8 cellular contexts compared by ENCODE assay signal in the genomic region with DNA sequence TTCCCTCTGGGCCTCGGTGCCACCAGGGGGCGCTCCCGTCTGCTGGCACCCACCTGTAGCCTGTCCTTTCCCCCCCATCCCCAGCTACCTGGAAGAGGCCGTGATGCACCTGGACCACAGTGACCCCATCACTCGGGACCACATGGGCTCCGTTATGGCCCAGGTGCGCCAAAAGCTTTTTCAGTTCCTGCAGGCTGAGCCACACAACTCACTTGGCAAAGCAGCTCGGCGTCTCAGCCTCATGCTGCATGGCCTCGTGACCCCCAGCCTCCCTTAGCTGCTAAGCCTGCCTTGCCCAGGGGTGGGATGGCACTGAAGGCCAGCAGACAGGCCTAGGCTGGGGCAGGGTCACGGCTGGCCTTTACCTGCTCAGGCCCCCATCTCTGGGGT. TPM values are rescaled to one million over a fixed set of nuclear protein-coding genes. Genes with fewer than 3 reads are reported as not detected.
DNase-seq lines count a peak whose midpoint lies in the region; ATAC-seq and TF ChIP-seq lines count a peak whose summit lies in the region.

No MANE protein-coding gene starts in this region.

- no peak for TF ChIP-seq POLR2A in suprapubic skin (IDR thresholded peaks at IDR 0.05)

- H3K4me1 ChIP-seq in neutrophil (ENCODE audit: control insufficient read depth in 1 of 2, insufficient read depth in 1 of 2, low read depth in 1 of 2, low read length in 1 of 2) (no peaks in the 10 kb centered on the region), suprapubic skin (peaks cover 16% of the 10 kb centered on the region)

- 41% methylated on average over 7 of the region's 11 CpGs for WGBS in suprapubic skin

- peaks cover 81% of the 10 kb centered on the region for H3K36me3 ChIP-seq in neutrophil
- peaks cover 69% of the 10 kb centered on the region for H3K36me3 ChIP-seq in suprapubic skin

- peak; percentile 91 for TF ChIP-seq CTCF in epithelial cell of proximal tubule (conservative IDR thresholded peaks at IDR 0.05; ENCODE audit: low read depth, low read length)
- TF ChIP-seq CTCF in neutrophil (IDR thresholded peaks at IDR 0.05): peak; percentile 79
- peak; percentile 43 to 86 for TF ChIP-seq CTCF in suprapubic skin (IDR thresholded peaks at IDR 0.05)

- H3K27ac ChIP-seq in neutrophil: peak overlapping the region; percentile 15
- H3K27ac ChIP-seq in suprapubic skin: no peak overlapping the region

- DNase-seq in DMS 273 (lab: John Stamatoyannopoulos, UW; ENCODE audit: unreplicated experiment) (peak; percentile 77), DMS 273 treated with DMSO at 0.1 percent for 48 hours (lab: John Stamatoyannopoulos, UW) (no peak), NCI-H2107 treated with DMSO at 0.1 percent for 48 hours (lab: John Stamatoyannopoulos, UW; ENCODE audit: unreplicated experiment) (peak; percentile 30), epithelial cell of proximal tubule (ENCODE audit: low read depth) (no peak), suprapubic skin (ENCODE audit: low spot score in 2 of 2) (peak in 1 of 2 donors; percentile 80)
- DNase-seq in activated CD8-positive, alpha-beta memory T cell treated with anti-CD3 and anti-CD28 coated beads, Interleukin-2, amount 50 U/mL, for 4 hours: peak; percentile 78

- no peak overlapping the region for H3K4me3 ChIP-seq in epithelial cell of proximal tubule (ENCODE audit: low read depth, low read length)
- H3K4me3 ChIP-seq in neutrophil (ENCODE audit: low read depth in 1 of 2, low read length in 1 of 2): no peak overlapping the region
- H3K4me3 ChIP-seq in suprapubic skin: no peak overlapping the region

- no peak for TF ChIP-seq EP300 in suprapubic skin (IDR thresholded peaks at IDR 0.05)

- H3K27me3 ChIP-seq in neutrophil (no peaks in the 10 kb centered on the region), suprapubic skin (no peaks in the 10 kb centered on the region)

- no peaks in the 10 kb centered on the region for H3K9me3 ChIP-seq in neutrophil
- H3K9me3 ChIP-seq in suprapubic skin: no peaks in the 10 kb centered on the region

- no peak for ATAC-seq in GM18502 (IDR thresholded peaks at IDR 0.05; ENCODE audit: poor library complexity, unreplicated experiment)

RNA-seq across cellular contexts. Expression of a gene that starts 0.8 kb away (rescaled TPM):
- total RNA-seq in epithelial cell of proximal tubule (0.46 TPM in 1 of 2 replicates, not detected in the other), suprapubic skin (1 to 10 TPM in 3 of 4 donors, not detected in 1; 4.3 to 5.6 (median 4.7) TPM)

RNA-seq across cellular contexts. Expression of a gene that starts 9.2 kb away (rescaled TPM):
- 6.7 and 8.1 TPM in 2 replicates for total RNA-seq in epithelial cell of proximal tubule
- 10 to 100 TPM; 16.4 to 26.9 (median 24.5) TPM for total RNA-seq in suprapubic skin

RNA-seq across cellular contexts. Expression of a gene that starts 11.0 kb away (rescaled TPM):
- total RNA-seq in epithelial cell of proximal tubule (61.1 and 61.2 TPM in 2 replicates), suprapubic skin (100 to 1,000 TPM in 1 of 4 donors, 10 to 100 TPM in 3; 59.5 to 110 (median 68.0) TPM)

RNA-seq across cellular contexts. Expression of a gene that starts 36.4 kb away (rescaled TPM):
- total RNA-seq in epithelial cell of proximal tubule: 36.3 and 40.4 TPM in 2 replicates
- total RNA-seq in suprapubic skin: 100 to 1,000 TPM; 140 to 311 (median 201) TPM

RNA-seq across cellular contexts. Expression of a gene that starts 37.1 kb away (rescaled TPM):
- 219 and 549 TPM in 2 replicates for total RNA-seq in epithelial cell of proximal tubule
- total RNA-seq in suprapubic skin: 100 to 1,000 TPM; 101 to 161 (median 113) TPM

Comparison
In these comparisons a context has a peak if more than half of its experiments do, and no peak if none do; other contexts are left out.
1. DNase-seq: peak in DMS 273 (single experiment), NCI-H2107 treated with DMSO at 0.1 percent for 48 hours (single experiment) and activated CD8-positive, alpha-beta memory T cell treated with anti-CD3 and anti-CD28 coated beads, Interleukin-2, amount 50 U/mL, for 4 hours (single experiment); none in DMS 273 treated with DMSO at 0.1 percent for 48 hours (single experiment) and epithelial cell of proximal tubule (single experiment).
2. Peak in every context shown above with its lines, with median percentiles within 50 percentile points of each other: CTCF ChIP-seq.